In genomic region chr9:79447760-79448159, GRCh38 we compare ENCODE assay signal across 18 cellular contexts.
DNase-seq lines count a peak whose midpoint lies in the region; ATAC-seq, FAIRE-seq and TF ChIP-seq lines count a peak whose summit lies in the region.
"Had no signal": no experiment of that assay in that cellular context is flagged by ENCODE, and none has a peak within 500 bp of the region (broad histone marks: within the 10 kb centered on the region; RNA-seq: fewer than 3 reads in every experiment).

No MANE protein-coding gene starts in this region.

- H3K4me3 ChIP-seq in SJSA1 (no peak overlapping the region), lower lobe of right lung (no peak overlapping the region), upper lobe of right lung (no peak overlapping the region)
- H3K4me3 ChIP-seq: SK-N-MC had no signal

- H3K27me3 Mint-ChIP-seq in stimulated activated memory B cell treated with anti-CD40 and anti-IgM and Interleukin-4, amounts not matched to agents 10 μg/mL and 1 μg/mL and 100 μg/mL, for 72 hours: no peaks in the 10 kb centered on the region
- H3K27me3 Mint-ChIP-seq: B cell had no signal

- no peak for TF ChIP-seq POLR2A in H54 (IDR thresholded peaks at IDR 0.05; ENCODE audit: low read depth, low read length)

- H3K4me3 Mint-ChIP-seq in stimulated activated memory B cell treated with anti-CD40 and anti-IgM and Interleukin-4, amounts not matched to agents 10 μg/mL and 1 μg/mL and 100 μg/mL, for 72 hours: no peak overlapping the region
- H3K4me3 Mint-ChIP-seq: B cell; CD8-positive, alpha-beta T cell; HFFc6 had no signal

- ATAC-seq in lower lobe of right lung (peak; percentile 71 to 79), upper lobe of right lung (peak; percentile 83), GM21515 (IDR thresholded peaks at IDR 0.05; ENCODE audit: unreplicated experiment) (no peak)
- no peak for ATAC-seq in stimulated activated memory B cell treated with anti-CD40 and anti-IgM and Interleukin-4, amounts not matched to agents 10 μg/mL and 1 μg/mL and 100 μg/mL, for 72 hours
- ATAC-seq: CD8-positive, alpha-beta T cell; PC-3 had no signal

- no peaks in the 10 kb centered on the region for H3K4me1 Mint-ChIP-seq in stimulated activated memory B cell treated with anti-CD40 and anti-IgM and Interleukin-4, amounts not matched to agents 10 μg/mL and 1 μg/mL and 100 μg/mL, for 72 hours
- H3K4me1 Mint-ChIP-seq: B cell had no signal

- peaks cover 6% of the 10 kb centered on the region for H3K9me3 Mint-ChIP-seq in stimulated activated memory B cell treated with anti-CD40 and anti-IgM and Interleukin-4, amounts not matched to agents 10 μg/mL and 1 μg/mL and 100 μg/mL, for 72 hours

- no peaks in the 10 kb centered on the region for H3K36me3 Mint-ChIP-seq in stimulated activated memory B cell treated with anti-CD40 and anti-IgM and Interleukin-4, amounts not matched to agents 10 μg/mL and 1 μg/mL and 100 μg/mL, for 72 hours
- H3K36me3 Mint-ChIP-seq: CD8-positive, alpha-beta T cell had no signal

- H3K4me1 ChIP-seq in SJSA1 (replicated peaks): peaks cover 21% of the 10 kb centered on the region
- no peaks in the 10 kb centered on the region for H3K4me1 ChIP-seq in lower lobe of right lung
- H3K4me1 ChIP-seq in upper lobe of right lung: no peaks in the 10 kb centered on the region

- H3K27me3 ChIP-seq in SJSA1 (replicated peaks) (no peaks in the 10 kb centered on the region), lower lobe of right lung (ENCODE audit: low read depth) (no peaks in the 10 kb centered on the region), upper lobe of right lung (no peaks in the 10 kb centered on the region)

- H3K27ac Mint-ChIP-seq in stimulated activated memory B cell treated with anti-CD40 and anti-IgM and Interleukin-4, amounts not matched to agents 10 μg/mL and 1 μg/mL and 100 μg/mL, for 72 hours: no peak overlapping the region
- H3K27ac Mint-ChIP-seq: B cell; CD8-positive, alpha-beta T cell; HFFc6 had no signal

- H3K27ac ChIP-seq in SJSA1 (peak overlapping the region; percentile 29), lower lobe of right lung (no peak overlapping the region), upper lobe of right lung (no peak overlapping the region)
- H3K27ac ChIP-seq: SK-N-MC had no signal

- no peaks in the 10 kb centered on the region for H3K36me3 ChIP-seq in SJSA1
- no peaks in the 10 kb centered on the region for H3K36me3 ChIP-seq in lower lobe of right lung
- no peaks in the 10 kb centered on the region for H3K36me3 ChIP-seq in upper lobe of right lung

- no peaks in the 10 kb centered on the region for H3K9me3 ChIP-seq in SJSA1 (replicated peaks)
- H3K9me3 ChIP-seq in lower lobe of right lung: no peaks in the 10 kb centered on the region
- no peaks in the 10 kb centered on the region for H3K9me3 ChIP-seq in upper lobe of right lung

- intact Hi-C loops in lower lobe of right lung (cut with DNase I) (no loop called here), upper lobe of right lung (cut with DNase I) (no loop called here)

- DNase-seq in H54 (ENCODE audit: insufficient read length, low spot score): no peak
- DNase-seq in SJSA1 (ENCODE audit: low read depth in 1 of 2, low spot score in 2 of 2): peak; percentile 44 to 59
- DNase-seq in lower lobe of right lung: no peak
- DNase-seq in upper lobe of right lung: no peak
- no peak for DNase-seq in CD1c-positive myeloid dendritic cell (ENCODE audit: extremely low spot score)
- DNase-seq: CD8-positive, alpha-beta T cell; HFFc6; KBM-7; NCI-H1436 treated with DMSO at 0.1 percent for 48 hours; NCI-H2081 treated with DMSO at 0.1 percent for 48 hours; NCI-H345; NCI-H526 treated with DMSO at 0.1 percent for 48 hours; PC-3 had no signal

- TF ChIP-seq CTCF in lower lobe of right lung (IDR thresholded peaks at IDR 0.05) (no peak), upper lobe of right lung (IDR thresholded peaks at IDR 0.05) (no peak)

- peak; percentile 86 for FAIRE-seq in H54 (lab: Jason Lieb, UNC)
- FAIRE-seq: D721Med had no signal

Comparison
In these comparisons a context has a peak if more than half of its experiments do, and no peak if none do; other contexts are left out.
1. DNase-seq: peak in SJSA1 (2 of 2); none in H54 (single experiment), lower lobe of right lung (single experiment), upper lobe of right lung (single experiment) and CD1c-positive myeloid dendritic cell (single experiment).
2. ATAC-seq: peak in lower lobe of right lung (2 of 2) and upper lobe of right lung (single experiment); none in stimulated activated memory B cell treated with anti-CD40 and anti-IgM and Interleukin-4, amounts not matched to agents 10 μg/mL and 1 μg/mL and 100 μg/mL, for 72 hours (single experiment) and GM21515 (single experiment).